ENCODE assay signal across 27 cellular contexts in the genomic region with DNA sequence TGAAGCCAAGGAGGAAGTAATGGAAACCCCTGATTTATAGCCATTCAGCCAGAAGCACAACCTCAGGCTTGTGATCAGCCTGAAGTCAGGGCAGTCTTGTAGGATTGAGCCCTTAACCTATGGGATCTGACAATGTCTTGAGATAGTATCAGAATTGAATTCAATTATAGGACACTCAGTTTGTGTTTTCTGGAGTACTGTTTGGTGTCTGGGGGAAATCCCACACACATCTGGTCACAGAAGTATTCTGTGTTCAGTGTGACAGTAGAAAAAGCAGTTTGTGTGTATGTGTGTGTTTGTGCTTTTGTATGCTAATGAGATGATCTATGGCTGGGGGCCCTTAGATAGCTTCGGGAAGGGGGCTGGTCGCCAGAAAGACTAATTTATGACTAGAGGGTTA. TPM values are rescaled to one million over a fixed set of nuclear protein-coding genes. Genes with fewer than 3 reads are reported as not detected.
A peak's percentile ranks its signal among the peaks of the same experiment; 100 is the strongest.
DNase-seq lines count a peak whose midpoint lies in the region; ATAC-seq and TF ChIP-seq lines count a peak whose summit lies in the region.
"Had no signal": no experiment of that assay in that cellular context is flagged by ENCODE, and none has a peak within 500 bp of the region (broad histone marks: within the 10 kb centered on the region; RNA-seq: fewer than 3 reads in every experiment).

No MANE protein-coding gene starts in this region.

- intact Hi-C loops in activated CD8-positive, alpha-beta T cell treated with anti-CD3 and anti-CD28 coated beads for 36 hours (cut with micrococcal nuclease), result loop anchor here (10.0 kb wide), 1 partner anchor 139 kb away; the partner anchor contains the start of gene SNX14

- no peaks in the 10 kb centered on the region for H3K9me3 Mint-ChIP-seq in activated CD8-positive, alpha-beta T cell treated with anti-CD3 and anti-CD28 coated beads for 36 hours
- H3K9me3 Mint-ChIP-seq in activated CD8-positive, alpha-beta T cell treated with anti-CD3 and anti-CD28 coated beads, Interleukin-2, amount 10 ng/mL, durations not matched to agents 7 days and 5 days (ENCODE audit: insufficient read depth), result no peaks in the 10 kb centered on the region
- H3K9me3 Mint-ChIP-seq in stimulated activated naive B cell treated with anti-CD40 and anti-IgM and Interleukin-4, amounts not matched to agents 10 μg/mL and 1 μg/mL and 100 μg/mL, for 72 hours, result no peaks in the 10 kb centered on the region
- H3K9me3 Mint-ChIP-seq: neural crest cell; stimulated activated naive CD8-positive, alpha-beta T cell treated with anti-CD3 and anti-CD28 coated beads, Interleukin-15, amount 100 ng/mL, for 72 hours had no signal

- CTCF ChIA-PET in activated CD8-positive, alpha-beta T cell treated with anti-CD3 and anti-CD28 coated beads for 36 hours (lab: Charles Lee), result interaction anchor here (24.4 kb wide), 1 partner anchor 26 kb away, joined by 364 read pairs; no protein-coding TSS in a partner anchor
- CTCF ChIA-PET in activated CD8-positive, alpha-beta T cell treated with anti-CD3 and anti-CD28 coated beads, Interleukin-2, amount 10 ng/mL, durations not matched to agents 7 days and 5 days (lab: Charles Lee), result interaction anchor here (1.3 to 9.1 kb wide), 3 partner anchors 26 to 100 kb away, joined by 4 to 158 read pairs (median 54); no protein-coding TSS in a partner anchor

- peaks cover 82% of the 10 kb centered on the region for H3K4me1 Mint-ChIP-seq in activated CD8-positive, alpha-beta T cell treated with anti-CD3 and anti-CD28 coated beads for 36 hours (ENCODE audit: low read depth)
- peaks cover 86% of the 10 kb centered on the region for H3K4me1 Mint-ChIP-seq in activated CD8-positive, alpha-beta T cell treated with anti-CD3 and anti-CD28 coated beads, Interleukin-2, amount 10 ng/mL, durations not matched to agents 7 days and 5 days (ENCODE audit: low read depth)
- peaks cover 37 to 89% of the 10 kb centered on the region in 2 donors for H3K4me1 Mint-ChIP-seq in stimulated activated naive B cell treated with anti-CD40 and anti-IgM and Interleukin-4, amounts not matched to agents 10 μg/mL and 1 μg/mL and 100 μg/mL, for 72 hours

- POLR2A ChIA-PET in activated CD8-positive, alpha-beta T cell treated with anti-CD3 and anti-CD28 coated beads for 36 hours (lab: Charles Lee), result interaction anchor here (6.8 kb wide), 1 partner anchor 9 kb away, joined by 89 read pairs; no protein-coding TSS in a partner anchor
- POLR2A ChIA-PET in activated CD8-positive, alpha-beta T cell treated with anti-CD3 and anti-CD28 coated beads, Interleukin-2, amount 10 ng/mL, durations not matched to agents 7 days and 5 days (lab: Charles Lee), result interaction anchor here (1.8 kb wide), 1 partner anchor 223 kb away, joined by 5 read pairs; no protein-coding TSS in a partner anchor

- TF ChIP-seq POLR2A in erythroblast (IDR thresholded peaks at IDR 0.05; ENCODE audit: low read length), result no peak

- no peak overlapping the region for H3K4me3 Mint-ChIP-seq in activated CD8-positive, alpha-beta T cell treated with anti-CD3 and anti-CD28 coated beads for 36 hours
- no peak overlapping the region for H3K4me3 Mint-ChIP-seq in activated CD8-positive, alpha-beta T cell treated with anti-CD3 and anti-CD28 coated beads, Interleukin-2, amount 10 ng/mL, durations not matched to agents 7 days and 5 days
- peak overlapping the region in 1 of 2 donors; percentile 17 for H3K4me3 Mint-ChIP-seq in stimulated activated naive B cell treated with anti-CD40 and anti-IgM and Interleukin-4, amounts not matched to agents 10 μg/mL and 1 μg/mL and 100 μg/mL, for 72 hours
- H3K4me3 Mint-ChIP-seq: neural crest cell had no signal

- peaks cover 17% of the 10 kb centered on the region for H3K36me3 Mint-ChIP-seq in activated CD8-positive, alpha-beta T cell treated with anti-CD3 and anti-CD28 coated beads for 36 hours (ENCODE audit: low read depth)
- H3K36me3 Mint-ChIP-seq in activated CD8-positive, alpha-beta T cell treated with anti-CD3 and anti-CD28 coated beads, Interleukin-2, amount 10 ng/mL, durations not matched to agents 7 days and 5 days (ENCODE audit: low read depth), result peaks cover 6% of the 10 kb centered on the region
- H3K36me3 Mint-ChIP-seq in stimulated activated naive B cell treated with anti-CD40 and anti-IgM and Interleukin-4, amounts not matched to agents 10 μg/mL and 1 μg/mL and 100 μg/mL, for 72 hours, result no peaks in the 10 kb centered on the region

- H3K27ac ChIP-seq in epithelial cell of prostate, result peak overlapping the region; percentile 98
- H3K27ac ChIP-seq: colonic mucosa, heart left ventricle, right lobe of liver, SJCRH30, tibial artery had no signal

- H3K27me3 Mint-ChIP-seq in activated CD8-positive, alpha-beta T cell treated with anti-CD3 and anti-CD28 coated beads for 36 hours, result no peaks in the 10 kb centered on the region
- no peaks in the 10 kb centered on the region for H3K27me3 Mint-ChIP-seq in activated CD8-positive, alpha-beta T cell treated with anti-CD3 and anti-CD28 coated beads, Interleukin-2, amount 10 ng/mL, durations not matched to agents 7 days and 5 days (ENCODE audit: low read depth)
- peaks cover 0 to 7% of the 10 kb centered on the region in 2 donors for H3K27me3 Mint-ChIP-seq in stimulated activated naive B cell treated with anti-CD40 and anti-IgM and Interleukin-4, amounts not matched to agents 10 μg/mL and 1 μg/mL and 100 μg/mL, for 72 hours
- H3K27me3 Mint-ChIP-seq: stimulated activated naive CD8-positive, alpha-beta T cell treated with anti-CD3 and anti-CD28 coated beads, Interleukin-15, amount 100 ng/mL, for 72 hours had no signal

- TF ChIP-seq CTCF in activated CD8-positive, alpha-beta T cell treated with anti-CD3 and anti-CD28 coated beads for 36 hours (IDR thresholded peaks at IDR 0.05), result no peak

- ATAC-seq in activated CD8-positive, alpha-beta T cell treated with anti-CD3 and anti-CD28 coated beads for 36 hours, result no peak
- no peak for ATAC-seq in activated CD8-positive, alpha-beta T cell treated with anti-CD3 and anti-CD28 coated beads, Interleukin-2, amount 10 ng/mL, durations not matched to agents 7 days and 5 days
- ATAC-seq in stimulated activated naive B cell treated with anti-CD40 and anti-IgM and Interleukin-4, amounts not matched to agents 10 μg/mL and 1 μg/mL and 100 μg/mL, for 72 hours (replicated peaks), result peak; percentile 47 to 62
- ATAC-seq: activated CD4-positive, CD25-positive, alpha-beta regulatory T cell treated with anti-CD3 and anti-CD28 coated beads, Interleukin-2, amount 50 U/mL, for 24 hours; heart left ventricle; right lobe of liver; stimulated activated naive CD8-positive, alpha-beta T cell treated with anti-CD3 and anti-CD28 coated beads, Interleukin-15, amount 100 ng/mL, for 72 hours had no signal

- DNase-seq in activated CD8-positive, alpha-beta T cell treated with anti-CD3 and anti-CD28 coated beads for 36 hours, result no peak
- DNase-seq in activated CD8-positive, alpha-beta T cell treated with anti-CD3 and anti-CD28 coated beads, Interleukin-2, amount 10 ng/mL, durations not matched to agents 7 days and 5 days, result no peak
- DNase-seq in NOMO-1 treated with dmso at 0.1 percent for 144 hours (lab: John Stamatoyannopoulos, UW; ENCODE audit: unreplicated experiment) (peak; percentile 38), epithelial cell of prostate (ENCODE audit: low read depth, low spot score) (no peak), putamen (ENCODE audit: low spot score) (no peak), NCI-H2171 treated with DMSO at 0.1 percent for 48 hours (lab: John Stamatoyannopoulos, UW) (no peak), erythroblast (lab: John Stamatoyannopoulos, UW) (no peak)
- no peak for DNase-seq in stimulated activated naive B cell treated with anti-CD40 and anti-IgM and Interleukin-4, amounts not matched to agents 10 μg/mL and 1 μg/mL and 100 μg/mL, for 72 hours
- DNase-seq: activated CD8-positive, alpha-beta memory T cell treated with anti-CD3 and anti-CD28 coated beads for 24 hours; activated naive CD4-positive, alpha-beta T cell treated with anti-CD3 and anti-CD28 coated beads, Interleukin-2, amount 50 U/mL, for 16 hours; AML-193; anterior cingulate cortex; colonic mucosa; DMS153; effector memory CD4-positive, alpha-beta T cell; foreskin fibroblast; heart left ventricle; IMR-90; NCI-H2029; NCI-H526; posterior cingulate gyrus; right lobe of liver; SJCRH30; stimulated activated naive CD8-positive, alpha-beta T cell treated with anti-CD3 and anti-CD28 coated beads, Interleukin-15, amount 100 ng/mL, for 72 hours; tibial artery had no signal

- peak overlapping the region; percentile 62 for H3K27ac Mint-ChIP-seq in activated CD8-positive, alpha-beta T cell treated with anti-CD3 and anti-CD28 coated beads for 36 hours
- H3K27ac Mint-ChIP-seq in activated CD8-positive, alpha-beta T cell treated with anti-CD3 and anti-CD28 coated beads, Interleukin-2, amount 10 ng/mL, durations not matched to agents 7 days and 5 days, result no peak overlapping the region
- H3K27ac Mint-ChIP-seq in stimulated activated naive B cell treated with anti-CD40 and anti-IgM and Interleukin-4, amounts not matched to agents 10 μg/mL and 1 μg/mL and 100 μg/mL, for 72 hours, result no peak overlapping the region
- H3K27ac Mint-ChIP-seq: stimulated activated naive CD8-positive, alpha-beta T cell treated with anti-CD3 and anti-CD28 coated beads, Interleukin-15, amount 100 ng/mL, for 72 hours had no signal

RNA-seq across cellular contexts. Expression of gene NT5E, which starts 5.7 kb away (rescaled TPM):
- 1 to 10 TPM; 5.2 to 6.7 TPM for total RNA-seq in activated CD8-positive, alpha-beta T cell treated with anti-CD3 and anti-CD28 coated beads for 36 hours
- total RNA-seq in activated CD8-positive, alpha-beta T cell treated with anti-CD3 and anti-CD28 coated beads, Interleukin-2, amount 10 ng/mL, durations not matched to agents 7 days and 5 days, result 1 to 10 TPM; 7.4 to 7.6 TPM

Comparison
In these comparisons a context has a peak if more than half of its experiments do, and no peak if none do; other contexts are left out.
1. ATAC-seq: peak in stimulated activated naive B cell treated with anti-CD40 and anti-IgM and Interleukin-4, amounts not matched to agents 10 μg/mL and 1 μg/mL and 100 μg/mL, for 72 hours (2 of 2); none in activated CD8-positive, alpha-beta T cell treated with anti-CD3 and anti-CD28 coated beads for 36 hours (single experiment) and activated CD8-positive, alpha-beta T cell treated with anti-CD3 and anti-CD28 coated beads, Interleukin-2, amount 10 ng/mL, durations not matched to agents 7 days and 5 days (single experiment).